24 cellular contexts compared by ENCODE assay signal in genomic region chr18:38087538-38087937, GRCh38.
"Had no signal": no experiment of that assay in that cellular context is flagged by ENCODE, and none has a peak within 500 bp of the region (broad histone marks: within the 10 kb centered on the region; RNA-seq: fewer than 3 reads in every experiment).

No MANE protein-coding gene starts in this region.

- DNase-seq: stimulated activated CD4-positive, alpha-beta T cell treated with anti-CD3 and anti-CD28 coated beads, Interleukin-2, amount 100 ng/mL, for 48 hours; stimulated activated CD4-positive, alpha-beta T cell treated with anti-CD3 and anti-CD28 coated beads, Interleukin-4, amount 100 ng/mL, for 1 hour; stimulated activated CD4-positive, alpha-beta T cell treated with anti-CD3 and anti-CD28 coated beads, Interleukin-4, amount 100 ng/mL, for 24 hours; stimulated activated CD4-positive, alpha-beta T cell treated with anti-CD3 and anti-CD28 coated beads, Interleukin-4, amount 100 ng/mL, for 4 hours; stimulated activated CD8-positive, alpha-beta memory T cell treated with anti-CD3 and anti-CD28 coated beads, Interleukin-4, amount 100 ng/mL, for 48 hours; stimulated activated naive B cell treated with anti-CD40 and anti-IgM and Interleukin-4, amounts not matched to agents 10 μg/mL and 1 μg/mL and 100 μg/mL, for 72 hours; stimulated activated naive CD4-positive, alpha-beta T cell; stimulated activated naive CD4-positive, alpha-beta T cell treated with Interleukin-2 at 50 U/mL for 16 hours; stimulated activated naive CD8-positive, alpha-beta T cell treated with anti-CD3 and anti-CD28 coated beads, Interleukin-15, amount 100 ng/mL, for 72 hours; stimulated activated naive CD8-positive, alpha-beta T cell treated with anti-CD3 and anti-CD28 coated beads, Interleukin-15, Interleukin-2, amounts not matched to agents 100 U/mL and 50 U/mL, for 24 hours; stomach; substantia nigra; testis; thyroid gland; tibial artery; transverse colon; trophoblast cell; upper lobe of left lung; upper lobe of right lung; uterus had no signal

- H3K36me3 ChIP-seq: stomach, suprapubic skin, thoracic aorta, thyroid gland, tibial artery, tibial nerve, transverse colon, upper lobe of left lung, upper lobe of right lung, uterus, vagina had no signal

- H3K27ac ChIP-seq: stomach, suprapubic skin, testis, thoracic aorta, thyroid gland, tibial artery, tibial nerve, transverse colon, upper lobe of left lung, upper lobe of right lung, uterus, vagina had no signal

- H3K9me3 ChIP-seq: stomach, suprapubic skin, testis, thoracic aorta, thyroid gland, tibial artery, tibial nerve, transverse colon, upper lobe of left lung, upper lobe of right lung, uterus, vagina had no signal

- H3K4me3 ChIP-seq: stomach, suprapubic skin, testis, thoracic aorta, thyroid gland, tibial artery, tibial nerve, transverse colon, upper lobe of left lung, upper lobe of right lung, uterus, vagina had no signal

- H3K27me3 ChIP-seq: stomach, suprapubic skin, testis, thyroid gland, tibial artery, tibial nerve, transverse colon, upper lobe of left lung, upper lobe of right lung, uterus, vagina had no signal
